Comparison of ENCODE assay signal across 31 cellular contexts in genomic region chr6:29442670-29443184, GRCh38. TPM values are rescaled to one million over a fixed set of nuclear protein-coding genes. Genes with fewer than 3 reads are reported as not detected.
"Had no signal": no experiment of that assay in that cellular context is flagged by ENCODE, and none has a peak within 500 bp of the region (broad histone marks: within the 10 kb centered on the region; RNA-seq: fewer than 3 reads in every experiment).

No MANE protein-coding gene starts in this region.

- H3K27ac ChIP-seq: coronary artery, hepatocyte, psoas muscle, right lobe of liver, spleen, stomach, thoracic aorta, transverse colon had no signal

- H3K36me3 ChIP-seq: right lobe of liver, spleen, stomach, thoracic aorta, transverse colon had no signal

- H3K9me3 ChIP-seq: psoas muscle, right lobe of liver, thoracic aorta, transverse colon had no signal

- H3K27me3 ChIP-seq: hepatocyte, right lobe of liver had no signal

- DNase-seq: effector CD4-positive, alpha-beta T cell; endodermal cell; foreskin melanocyte; head of caudate nucleus; kidney glomerular epithelial cell; naive thymus-derived CD4-positive, alpha-beta T cell; nephron progenitor cell; psoas muscle; retina; right lobe of liver; spleen; stimulated activated CD4-positive, alpha-beta T cell treated with anti-CD3 and anti-CD28 coated beads, Interleukin-15, amount 100 ng/mL, for 24 hours; stimulated activated CD4-positive, alpha-beta T cell treated with anti-CD3 and anti-CD28 coated beads, Interleukin-2, amount 100 ng/mL, for 24 hours; stimulated activated CD4-positive, alpha-beta T cell treated with anti-CD3 and anti-CD28 coated beads, Interleukin-4, amount 100 ng/mL, for 4 hours; stimulated activated naive B cell treated with anti-CD40 and anti-IgM and Interleukin-4, amounts not matched to agents 10 μg/mL and 1 μg/mL and 100 μg/mL, for 72 hours; stomach; substantia nigra; transverse colon had no signal

- H3K4me3 ChIP-seq: coronary artery, hepatocyte, psoas muscle, right lobe of liver, spleen, stomach, thoracic aorta, transverse colon had no signal

- H3K4me1 ChIP-seq: psoas muscle, right lobe of liver, spleen, stomach, transverse colon had no signal

RNA-seq across cellular contexts. Expression of gene OR10C1, which starts 3.6 kb away (rescaled TPM):
- total RNA-seq: dermis microvascular lymphatic vessel endothelial cell; endodermal cell; endothelial cell of umbilical vein; hepatocyte; liver; lung microvascular endothelial cell; mesenteric fat pad; mononuclear cell; naive thymus-derived CD4-positive, alpha-beta T cell; omental fat pad; psoas muscle; right lobe of liver; skeletal muscle tissue; spleen; stomach; thoracic aorta; transverse colon; ureter had no signal
- polyA plus RNA-seq: endothelial cell of umbilical vein; esophagus; hepatocyte; liver; naive thymus-derived CD4-positive, alpha-beta T cell; psoas muscle; spleen; stomach had no signal

RNA-seq across cellular contexts. Expression of gene OR11A1, which starts 14.1 kb away (rescaled TPM):
- total RNA-seq: dermis microvascular lymphatic vessel endothelial cell; endodermal cell; endothelial cell of umbilical vein; hepatocyte; liver; lung microvascular endothelial cell; mesenteric fat pad; mononuclear cell; naive thymus-derived CD4-positive, alpha-beta T cell; omental fat pad; psoas muscle; right lobe of liver; skeletal muscle tissue; spleen; stomach; thoracic aorta; transverse colon; ureter had no signal
- polyA plus RNA-seq: endothelial cell of umbilical vein; esophagus; hepatocyte; liver; naive thymus-derived CD4-positive, alpha-beta T cell; psoas muscle; spleen; stomach had no signal

RNA-seq across cellular contexts. Expression of gene OR2H1, which starts 14.2 kb away (rescaled TPM):
- total RNA-seq: dermis microvascular lymphatic vessel endothelial cell; endodermal cell; endothelial cell of umbilical vein; hepatocyte; liver; lung microvascular endothelial cell; mesenteric fat pad; mononuclear cell; naive thymus-derived CD4-positive, alpha-beta T cell; omental fat pad; psoas muscle; right lobe of liver; skeletal muscle tissue; spleen; stomach; thoracic aorta; transverse colon; ureter had no signal
- polyA plus RNA-seq: endothelial cell of umbilical vein; esophagus; hepatocyte; liver; naive thymus-derived CD4-positive, alpha-beta T cell; spleen; stomach had no signal

RNA-seq across cellular contexts. Expression of gene OR12D1, which starts 28.0 kb away (rescaled TPM):
- total RNA-seq: dermis microvascular lymphatic vessel endothelial cell; endodermal cell; endothelial cell of umbilical vein; hepatocyte; liver; lung microvascular endothelial cell; mesenteric fat pad; mononuclear cell; naive thymus-derived CD4-positive, alpha-beta T cell; omental fat pad; psoas muscle; right lobe of liver; skeletal muscle tissue; spleen; stomach; thoracic aorta; transverse colon; ureter had no signal
- polyA plus RNA-seq: endothelial cell of umbilical vein; esophagus; hepatocyte; liver; naive thymus-derived CD4-positive, alpha-beta T cell; psoas muscle; spleen; stomach had no signal

RNA-seq across cellular contexts. Expression of gene MAS1L, which starts 45.0 kb away (rescaled TPM):
- total RNA-seq: dermis microvascular lymphatic vessel endothelial cell; endodermal cell; endothelial cell of umbilical vein; hepatocyte; liver; lung microvascular endothelial cell; mesenteric fat pad; mononuclear cell; naive thymus-derived CD4-positive, alpha-beta T cell; omental fat pad; psoas muscle; right lobe of liver; skeletal muscle tissue; spleen; thoracic aorta; transverse colon; ureter had no signal
- polyA plus RNA-seq: endothelial cell of umbilical vein; esophagus; hepatocyte; liver; naive thymus-derived CD4-positive, alpha-beta T cell; psoas muscle; spleen; stomach had no signal
